1 cellular context compared by ENCODE assay signal in the genomic region with DNA sequence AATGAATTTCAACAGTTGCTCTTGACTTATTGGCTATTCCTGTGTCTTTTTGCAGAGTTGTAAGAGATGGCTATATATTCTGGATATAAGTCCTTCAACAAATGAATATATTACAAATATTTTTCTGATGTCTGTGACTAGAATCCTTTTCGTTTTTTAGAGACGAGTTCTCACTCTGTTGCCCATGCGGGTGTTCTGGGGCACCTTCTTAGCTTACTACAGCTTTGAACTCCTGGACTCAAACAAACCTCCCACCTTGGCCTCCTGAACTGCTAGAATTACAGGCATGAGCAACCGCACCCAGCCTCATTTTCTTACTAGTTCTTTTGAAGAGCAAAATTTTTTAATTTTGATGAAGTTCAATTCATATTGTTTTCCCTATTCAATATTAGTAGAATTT.
TF ChIP-seq lines count a peak whose summit lies in the region.

No MANE protein-coding gene starts in this region.

TF ChIP-seq in K562, 482 proteins besides CTCF, POLR2A, EP300 and RAD21 (continued from another document):
- TF ChIP-seq, protein P1, sequence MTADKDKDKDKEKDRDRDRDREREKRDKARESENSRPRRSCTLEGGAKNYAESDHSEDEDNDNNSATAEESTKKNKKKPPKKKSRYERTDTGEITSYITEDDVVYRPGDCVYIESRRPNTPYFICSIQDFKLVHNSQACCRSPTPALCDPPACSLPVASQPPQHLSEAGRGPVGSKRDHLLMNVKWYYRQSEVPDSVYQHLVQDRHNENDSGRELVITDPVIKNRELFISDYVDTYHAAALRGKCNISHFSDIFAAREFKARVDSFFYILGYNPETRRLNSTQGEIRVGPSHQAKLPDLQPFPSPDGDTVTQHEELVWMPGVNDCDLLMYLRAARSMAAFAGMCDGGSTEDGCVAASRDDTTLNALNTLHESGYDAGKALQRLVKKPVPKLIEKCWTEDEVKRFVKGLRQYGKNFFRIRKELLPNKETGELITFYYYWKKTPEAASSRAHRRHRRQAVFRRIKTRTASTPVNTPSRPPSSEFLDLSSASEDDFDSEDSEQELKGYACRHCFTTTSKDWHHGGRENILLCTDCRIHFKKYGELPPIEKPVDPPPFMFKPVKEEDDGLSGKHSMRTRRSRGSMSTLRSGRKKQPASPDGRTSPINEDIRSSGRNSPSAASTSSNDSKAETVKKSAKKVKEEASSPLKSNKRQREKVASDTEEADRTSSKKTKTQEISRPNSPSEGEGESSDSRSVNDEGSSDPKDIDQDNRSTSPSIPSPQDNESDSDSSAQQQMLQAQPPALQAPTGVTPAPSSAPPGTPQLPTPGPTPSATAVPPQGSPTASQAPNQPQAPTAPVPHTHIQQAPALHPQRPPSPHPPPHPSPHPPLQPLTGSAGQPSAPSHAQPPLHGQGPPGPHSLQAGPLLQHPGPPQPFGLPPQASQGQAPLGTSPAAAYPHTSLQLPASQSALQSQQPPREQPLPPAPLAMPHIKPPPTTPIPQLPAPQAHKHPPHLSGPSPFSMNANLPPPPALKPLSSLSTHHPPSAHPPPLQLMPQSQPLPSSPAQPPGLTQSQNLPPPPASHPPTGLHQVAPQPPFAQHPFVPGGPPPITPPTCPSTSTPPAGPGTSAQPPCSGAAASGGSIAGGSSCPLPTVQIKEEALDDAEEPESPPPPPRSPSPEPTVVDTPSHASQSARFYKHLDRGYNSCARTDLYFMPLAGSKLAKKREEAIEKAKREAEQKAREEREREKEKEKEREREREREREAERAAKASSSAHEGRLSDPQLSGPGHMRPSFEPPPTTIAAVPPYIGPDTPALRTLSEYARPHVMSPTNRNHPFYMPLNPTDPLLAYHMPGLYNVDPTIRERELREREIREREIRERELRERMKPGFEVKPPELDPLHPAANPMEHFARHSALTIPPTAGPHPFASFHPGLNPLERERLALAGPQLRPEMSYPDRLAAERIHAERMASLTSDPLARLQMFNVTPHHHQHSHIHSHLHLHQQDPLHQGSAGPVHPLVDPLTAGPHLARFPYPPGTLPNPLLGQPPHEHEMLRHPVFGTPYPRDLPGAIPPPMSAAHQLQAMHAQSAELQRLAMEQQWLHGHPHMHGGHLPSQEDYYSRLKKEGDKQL (CRISPR knock-in tag; IDR thresholded peaks at IDR 0.05; ENCODE audit: borderline replicate concordance): peak; percentile 87; the same call in 1 of the 2 replicates
- TF ChIP-seq, protein P2, sequence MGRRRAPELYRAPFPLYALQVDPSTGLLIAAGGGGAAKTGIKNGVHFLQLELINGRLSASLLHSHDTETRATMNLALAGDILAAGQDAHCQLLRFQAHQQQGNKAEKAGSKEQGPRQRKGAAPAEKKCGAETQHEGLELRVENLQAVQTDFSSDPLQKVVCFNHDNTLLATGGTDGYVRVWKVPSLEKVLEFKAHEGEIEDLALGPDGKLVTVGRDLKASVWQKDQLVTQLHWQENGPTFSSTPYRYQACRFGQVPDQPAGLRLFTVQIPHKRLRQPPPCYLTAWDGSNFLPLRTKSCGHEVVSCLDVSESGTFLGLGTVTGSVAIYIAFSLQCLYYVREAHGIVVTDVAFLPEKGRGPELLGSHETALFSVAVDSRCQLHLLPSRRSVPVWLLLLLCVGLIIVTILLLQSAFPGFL (CRISPR knock-in tag; IDR thresholded peaks at IDR 0.05): 0 out of 2 replicates have a peak, but pooled peaks have one; percentile 54
TF ChIP-seq in K562: peak in this region for 3.
